Comparison of ENCODE assay signal across 1 cellular context in genomic region chrX:11954196-11954595, GRCh38.
TF ChIP-seq lines count a peak whose summit lies in the region.

No MANE protein-coding gene starts in this region.

TF ChIP-seq in IMR-90, 13 proteins besides CTCF, POLR2A, EP300 and RAD21 (continued from another document):
- TF ChIP-seq ELK1 (IDR thresholded peaks at IDR 0.05; ENCODE audit: borderline replicate concordance, low read depth, low read length) = no peak
- TF ChIP-seq BHLHE40 (IDR thresholded peaks at IDR 0.05; ENCODE audit: low read depth, low read length) = no peak
TF ChIP-seq in IMR-90: peak in this region for 0.
